ENCODE assay signal across 1 cellular context in genomic region chr1:229836324-229836723, GRCh38.
TF ChIP-seq lines count a peak whose summit lies in the region.

No MANE protein-coding gene starts in this region.

TF ChIP-seq in GM23338, 12 proteins besides CTCF, POLR2A, EP300 and RAD21 (continued from another document):
- TF ChIP-seq ZNF462 (CRISPR knock-in tag; IDR thresholded peaks at IDR 0.05) = no peak
- TF ChIP-seq ETS1 (IDR thresholded peaks at IDR 0.05) = no peak
- TF ChIP-seq JUNB (IDR thresholded peaks at IDR 0.05; ENCODE audit: unreplicated experiment) = no peak
- TF ChIP-seq NANOG (IDR thresholded peaks at IDR 0.05; ENCODE audit: borderline replicate concordance) = no peak
